ENCODE assay signal across 1 cellular context in genomic region chr9:112032009-112032408, GRCh38.
TF ChIP-seq lines count a peak whose summit lies in the region.

No MANE protein-coding gene starts in this region.

TF ChIP-seq in GM12878, 131 proteins besides CTCF, POLR2A, EP300 and RAD21 (continued from another document):
- TF ChIP-seq PKNOX1 (IDR thresholded peaks at IDR 0.05): peak; percentile 30; the same call in 1 of the 2 replicates
- TF ChIP-seq ZBTB40 (IDR thresholded peaks at IDR 0.05; ENCODE audit: borderline replicate concordance): no peak
- TF ChIP-seq NFIC (IDR thresholded peaks at IDR 0.05; ENCODE audit: low read depth, low read length): no peak
- no peak for TF ChIP-seq NFYA (IDR thresholded peaks at IDR 0.05; ENCODE audit: borderline replicate concordance, low read depth, low read length)
- no peak for TF ChIP-seq TCF7 (IDR thresholded peaks at IDR 0.05; ENCODE audit: borderline replicate concordance)
- TF ChIP-seq IRF4 (IDR thresholded peaks at IDR 0.05; ENCODE audit: low read depth, low read length): peak; percentile 97
- TF ChIP-seq HSF1 (IDR thresholded peaks at IDR 0.05; ENCODE audit: low read depth, low read length): no peak
- TF ChIP-seq RAD51 (IDR thresholded peaks at IDR 0.05): peak; percentile 55
- no peak for TF ChIP-seq CHD4 (IDR thresholded peaks at IDR 0.05)
- TF ChIP-seq, protein P1, sequence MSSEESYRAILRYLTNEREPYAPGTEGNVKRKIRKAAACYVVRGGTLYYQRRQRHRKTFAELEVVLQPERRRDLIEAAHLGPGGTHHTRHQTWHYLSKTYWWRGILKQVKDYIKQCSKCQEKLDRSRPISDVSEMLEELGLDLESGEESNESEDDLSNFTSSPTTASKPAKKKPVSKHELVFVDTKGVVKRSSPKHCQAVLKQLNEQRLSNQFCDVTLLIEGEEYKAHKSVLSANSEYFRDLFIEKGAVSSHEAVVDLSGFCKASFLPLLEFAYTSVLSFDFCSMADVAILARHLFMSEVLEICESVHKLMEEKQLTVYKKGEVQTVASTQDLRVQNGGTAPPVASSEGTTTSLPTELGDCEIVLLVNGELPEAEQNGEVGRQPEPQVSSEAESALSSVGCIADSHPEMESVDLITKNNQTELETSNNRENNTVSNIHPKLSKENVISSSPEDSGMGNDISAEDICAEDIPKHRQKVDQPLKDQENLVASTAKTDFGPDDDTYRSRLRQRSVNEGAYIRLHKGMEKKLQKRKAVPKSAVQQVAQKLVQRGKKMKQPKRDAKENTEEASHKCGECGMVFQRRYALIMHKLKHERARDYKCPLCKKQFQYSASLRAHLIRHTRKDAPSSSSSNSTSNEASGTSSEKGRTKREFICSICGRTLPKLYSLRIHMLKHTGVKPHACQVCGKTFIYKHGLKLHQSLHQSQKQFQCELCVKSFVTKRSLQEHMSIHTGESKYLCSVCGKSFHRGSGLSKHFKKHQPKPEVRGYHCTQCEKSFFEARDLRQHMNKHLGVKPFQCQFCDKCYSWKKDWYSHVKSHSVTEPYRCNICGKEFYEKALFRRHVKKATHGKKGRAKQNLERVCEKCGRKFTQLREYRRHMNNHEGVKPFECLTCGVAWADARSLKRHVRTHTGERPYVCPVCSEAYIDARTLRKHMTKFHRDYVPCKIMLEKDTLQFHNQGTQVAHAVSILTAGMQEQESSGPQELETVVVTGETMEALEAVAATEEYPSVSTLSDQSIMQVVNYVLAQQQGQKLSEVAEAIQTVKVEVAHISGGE (CRISPR knock-in tag; IDR thresholded peaks at IDR 0.05): no peak
- TF ChIP-seq SIX5 (IDR thresholded peaks at IDR 0.05; ENCODE audit: low read depth, low read length, severe bottlenecking): no peak
- TF ChIP-seq YBX1 (IDR thresholded peaks at IDR 0.05): 0 out of 2 replicates have a peak, but pooled peaks have one; percentile 38
- no peak for TF ChIP-seq ASH2L (IDR thresholded peaks at IDR 0.05; ENCODE audit: borderline replicate concordance, low read depth)
- TF ChIP-seq, protein P2, sequence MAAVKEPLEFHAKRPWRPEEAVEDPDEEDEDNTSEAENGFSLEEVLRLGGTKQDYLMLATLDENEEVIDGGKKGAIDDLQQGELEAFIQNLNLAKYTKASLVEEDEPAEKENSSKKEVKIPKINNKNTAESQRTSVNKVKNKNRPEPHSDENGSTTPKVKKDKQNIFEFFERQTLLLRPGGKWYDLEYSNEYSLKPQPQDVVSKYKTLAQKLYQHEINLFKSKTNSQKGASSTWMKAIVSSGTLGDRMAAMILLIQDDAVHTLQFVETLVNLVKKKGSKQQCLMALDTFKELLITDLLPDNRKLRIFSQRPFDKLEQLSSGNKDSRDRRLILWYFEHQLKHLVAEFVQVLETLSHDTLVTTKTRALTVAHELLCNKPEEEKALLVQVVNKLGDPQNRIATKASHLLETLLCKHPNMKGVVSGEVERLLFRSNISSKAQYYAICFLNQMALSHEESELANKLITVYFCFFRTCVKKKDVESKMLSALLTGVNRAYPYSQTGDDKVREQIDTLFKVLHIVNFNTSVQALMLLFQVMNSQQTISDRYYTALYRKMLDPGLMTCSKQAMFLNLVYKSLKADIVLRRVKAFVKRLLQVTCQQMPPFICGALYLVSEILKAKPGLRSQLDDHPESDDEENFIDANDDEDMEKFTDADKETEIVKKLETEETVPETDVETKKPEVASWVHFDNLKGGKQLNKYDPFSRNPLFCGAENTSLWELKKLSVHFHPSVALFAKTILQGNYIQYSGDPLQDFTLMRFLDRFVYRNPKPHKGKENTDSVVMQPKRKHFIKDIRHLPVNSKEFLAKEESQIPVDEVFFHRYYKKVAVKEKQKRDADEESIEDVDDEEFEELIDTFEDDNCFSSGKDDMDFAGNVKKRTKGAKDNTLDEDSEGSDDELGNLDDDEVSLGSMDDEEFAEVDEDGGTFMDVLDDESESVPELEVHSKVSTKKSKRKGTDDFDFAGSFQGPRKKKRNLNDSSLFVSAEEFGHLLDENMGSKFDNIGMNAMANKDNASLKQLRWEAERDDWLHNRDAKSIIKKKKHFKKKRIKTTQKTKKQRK (IDR thresholded peaks at IDR 0.05; ENCODE audit: low read depth, low read length): no peak; the same call in 1 of the 2 replicates
- no peak for TF ChIP-seq IRF5 (IDR thresholded peaks at IDR 0.05; ENCODE audit: borderline replicate concordance)
- TF ChIP-seq YY1 (IDR thresholded peaks at IDR 0.05; ENCODE audit: low read depth, low read length): peak; percentile 72
- TF ChIP-seq RCOR1 (conservative IDR thresholded peaks at IDR 0.05; ENCODE audit: low read depth, low read length): 0 out of 2 replicates have a peak, but pooled peaks have one; percentile 36
- TF ChIP-seq, protein P3, sequence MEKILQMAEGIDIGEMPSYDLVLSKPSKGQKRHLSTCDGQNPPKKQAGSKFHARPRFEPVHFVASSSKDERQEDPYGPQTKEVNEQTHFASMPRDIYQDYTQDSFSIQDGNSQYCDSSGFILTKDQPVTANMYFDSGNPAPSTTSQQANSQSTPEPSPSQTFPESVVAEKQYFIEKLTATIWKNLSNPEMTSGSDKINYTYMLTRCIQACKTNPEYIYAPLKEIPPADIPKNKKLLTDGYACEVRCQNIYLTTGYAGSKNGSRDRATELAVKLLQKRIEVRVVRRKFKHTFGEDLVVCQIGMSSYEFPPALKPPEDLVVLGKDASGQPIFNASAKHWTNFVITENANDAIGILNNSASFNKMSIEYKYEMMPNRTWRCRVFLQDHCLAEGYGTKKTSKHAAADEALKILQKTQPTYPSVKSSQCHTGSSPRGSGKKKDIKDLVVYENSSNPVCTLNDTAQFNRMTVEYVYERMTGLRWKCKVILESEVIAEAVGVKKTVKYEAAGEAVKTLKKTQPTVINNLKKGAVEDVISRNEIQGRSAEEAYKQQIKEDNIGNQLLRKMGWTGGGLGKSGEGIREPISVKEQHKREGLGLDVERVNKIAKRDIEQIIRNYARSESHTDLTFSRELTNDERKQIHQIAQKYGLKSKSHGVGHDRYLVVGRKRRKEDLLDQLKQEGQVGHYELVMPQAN (conservative IDR thresholded peaks at IDR 0.05): no peak
- TF ChIP-seq BHLHE40 (IDR thresholded peaks at IDR 0.05; ENCODE audit: borderline replicate concordance in 1 of 2, low read depth in 2 of 2, low read length in 1 of 2): peak in 1 of 2 experiments; percentile 80; a peak in 2 of 4 replicates
- TF ChIP-seq, protein P4, sequence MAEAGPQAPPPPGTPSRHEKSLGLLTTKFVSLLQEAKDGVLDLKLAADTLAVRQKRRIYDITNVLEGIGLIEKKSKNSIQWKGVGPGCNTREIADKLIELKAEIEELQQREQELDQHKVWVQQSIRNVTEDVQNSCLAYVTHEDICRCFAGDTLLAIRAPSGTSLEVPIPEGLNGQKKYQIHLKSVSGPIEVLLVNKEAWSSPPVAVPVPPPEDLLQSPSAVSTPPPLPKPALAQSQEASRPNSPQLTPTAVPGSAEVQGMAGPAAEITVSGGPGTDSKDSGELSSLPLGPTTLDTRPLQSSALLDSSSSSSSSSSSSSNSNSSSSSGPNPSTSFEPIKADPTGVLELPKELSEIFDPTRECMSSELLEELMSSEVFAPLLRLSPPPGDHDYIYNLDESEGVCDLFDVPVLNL (IDR thresholded peaks at IDR 0.05; ENCODE audit: low read depth, low read length): no peak
- peak; percentile 97 for TF ChIP-seq ATF7 (IDR thresholded peaks at IDR 0.05; ENCODE audit: low read depth)
- 0 out of 2 replicates have a peak, but pooled peaks have one; percentile 72 for TF ChIP-seq TCF3 (IDR thresholded peaks at IDR 0.05; ENCODE audit: borderline replicate concordance, insufficient read depth, low read depth, low read length)
- peak in 1 of 2 experiments; percentile 98; a peak in 2 of 4 replicates for TF ChIP-seq ETV6 (conservative IDR thresholded peaks at IDR 0.05 in 1 of 2, IDR thresholded peaks at IDR 0.05 in 1 of 2; ENCODE audit: borderline replicate concordance in 1 of 2, low read depth in 1 of 2)
- TF ChIP-seq SMARCA5 (IDR thresholded peaks at IDR 0.05): no peak
- peak; percentile 96 for TF ChIP-seq ZBED1 (IDR thresholded peaks at IDR 0.05; ENCODE audit: borderline replicate concordance)
- TF ChIP-seq, protein P5, sequence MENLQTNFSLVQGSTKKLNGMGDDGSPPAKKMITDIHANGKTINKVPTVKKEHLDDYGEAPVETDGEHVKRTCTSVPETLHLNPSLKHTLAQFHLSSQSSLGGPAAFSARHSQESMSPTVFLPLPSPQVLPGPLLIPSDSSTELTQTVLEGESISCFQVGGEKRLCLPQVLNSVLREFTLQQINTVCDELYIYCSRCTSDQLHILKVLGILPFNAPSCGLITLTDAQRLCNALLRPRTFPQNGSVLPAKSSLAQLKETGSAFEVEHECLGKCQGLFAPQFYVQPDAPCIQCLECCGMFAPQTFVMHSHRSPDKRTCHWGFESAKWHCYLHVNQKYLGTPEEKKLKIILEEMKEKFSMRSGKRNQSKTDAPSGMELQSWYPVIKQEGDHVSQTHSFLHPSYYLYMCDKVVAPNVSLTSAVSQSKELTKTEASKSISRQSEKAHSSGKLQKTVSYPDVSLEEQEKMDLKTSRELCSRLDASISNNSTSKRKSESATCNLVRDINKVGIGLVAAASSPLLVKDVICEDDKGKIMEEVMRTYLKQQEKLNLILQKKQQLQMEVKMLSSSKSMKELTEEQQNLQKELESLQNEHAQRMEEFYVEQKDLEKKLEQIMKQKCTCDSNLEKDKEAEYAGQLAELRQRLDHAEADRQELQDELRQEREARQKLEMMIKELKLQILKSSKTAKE (IDR thresholded peaks at IDR 0.05; ENCODE audit: low read depth, poor library complexity, severe bottlenecking): peak; percentile 92
- no peak for TF ChIP-seq BRCA1 (IDR thresholded peaks at IDR 0.05; ENCODE audit: low read depth, low read length)
- no peak for TF ChIP-seq RFX5 (IDR thresholded peaks at IDR 0.05; ENCODE audit: low read depth, low read length)
- TF ChIP-seq ELK1 (IDR thresholded peaks at IDR 0.05; ENCODE audit: low read depth, low read length): no peak
- TF ChIP-seq FOS (IDR thresholded peaks at IDR 0.05; ENCODE audit: borderline replicate concordance, extremely low read depth, insufficient read length): no peak
